In genomic region chr3:101544181-101544850, GRCh38 we compare ENCODE assay signal across 14 cellular contexts. TPM values are rescaled to one million over a fixed set of nuclear protein-coding genes. Genes with fewer than 3 reads are reported as not detected.
DNase-seq lines count a peak whose midpoint lies in the region; ATAC-seq and TF ChIP-seq lines count a peak whose summit lies in the region.
"Had no signal": no experiment of that assay in that cellular context is flagged by ENCODE, and none has a peak within 500 bp of the region (broad histone marks: within the 10 kb centered on the region; RNA-seq: fewer than 3 reads in every experiment).

No MANE protein-coding gene starts in this region.

- no peaks in the 10 kb centered on the region for H3K36me3 ChIP-seq in CD4-positive, alpha-beta memory T cell (ENCODE audit: insufficient read depth, low read length)

- peak; percentile 56 for ATAC-seq in effector memory CD8-positive, alpha-beta T cell (replicated peaks)
- ATAC-seq in GM19023 (IDR thresholded peaks at IDR 0.05; ENCODE audit: unreplicated experiment) = no peak

- H3K27me3 Mint-ChIP-seq in CD4-positive, alpha-beta memory T cell = no peaks in the 10 kb centered on the region
- H3K27me3 Mint-ChIP-seq in effector memory CD8-positive, alpha-beta T cell = peaks cover 0 to 7% of the 10 kb centered on the region in 2 donors

- peaks cover 29 to 48% (median 37%) of the 10 kb centered on the region in 4 donors for H3K4me1 Mint-ChIP-seq in CD4-positive, alpha-beta memory T cell
- H3K4me1 Mint-ChIP-seq in effector memory CD8-positive, alpha-beta T cell (ENCODE audit: low read depth in 2 of 2) = peaks cover 10 to 25% of the 10 kb centered on the region in 2 donors

- H3K27ac ChIP-seq in 22Rv1 (no peak overlapping the region), VCaP (no peak overlapping the region)
- no peak overlapping the region for H3K27ac ChIP-seq in CD4-positive, alpha-beta memory T cell (ENCODE audit: low read depth, low read length)
- H3K27ac ChIP-seq: coronary artery, SK-N-MC had no signal

- no peaks in the 10 kb centered on the region for H3K36me3 Mint-ChIP-seq in CD4-positive, alpha-beta memory T cell
- no peaks in the 10 kb centered on the region for H3K36me3 Mint-ChIP-seq in effector memory CD8-positive, alpha-beta T cell (ENCODE audit: insufficient read depth)

- peaks cover 0 to 4% (median 2%) of the 10 kb centered on the region in 8 donors for H3K9me3 Mint-ChIP-seq in CD4-positive, alpha-beta memory T cell
- no peaks in the 10 kb centered on the region for H3K9me3 Mint-ChIP-seq in effector memory CD8-positive, alpha-beta T cell

- POLR2A ChIA-PET in CD4-positive, alpha-beta memory T cell (lab: Charles Lee; ENCODE audit: partially characterized antibody) = interaction anchor here (0.6 to 5.4 kb wide), 9 partner anchors 14 to 797 kb away, joined by 3 to 49 read pairs (median 17); partner anchors contain the start of genes PCNP, SENP7 and TRMT10C

- peak; percentile 12; the same call in 1 of the 2 replicates for TF ChIP-seq CTCF in 22Rv1 (IDR thresholded peaks at IDR 0.05)
- TF ChIP-seq CTCF in VCaP (conservative IDR thresholded peaks at IDR 0.05) = peak; percentile 34; the same call in 1 of the 2 replicates

- H3K4me3 Mint-ChIP-seq in CD4-positive, alpha-beta memory T cell = peak overlapping the region in 7 of 8 donors; percentile 2 to 66 (median 23)
- no peak overlapping the region for H3K4me3 Mint-ChIP-seq in effector memory CD8-positive, alpha-beta T cell

- no peak overlapping the region for H3K4me3 ChIP-seq in CD4-positive, alpha-beta memory T cell (ENCODE audit: low read length in 2 of 2)
- H3K4me3 ChIP-seq: coronary artery, SK-N-MC had no signal

- CTCF ChIA-PET in CD4-positive, alpha-beta memory T cell (lab: Charles Lee; ENCODE audit: partially characterized antibody) = interaction anchor here (0.8 to 3.6 kb wide), 9 partner anchors 11 to 151 kb away, joined by 3 to 19 read pairs (median 5); partner anchors contain the start of genes PCNP and SENP7

- H3K27me3 ChIP-seq in CD4-positive, alpha-beta memory T cell (ENCODE audit: insufficient read depth, low read length) = no peaks in the 10 kb centered on the region

- H3K9me3 ChIP-seq in CD4-positive, alpha-beta memory T cell (ENCODE audit: control insufficient read depth in 1 of 2, low read length in 2 of 2) = no peaks in the 10 kb centered on the region

- peak in 2 of 5 donors; percentile 18 to 22 for DNase-seq in CD4-positive, alpha-beta memory T cell
- no peak for DNase-seq in effector memory CD8-positive, alpha-beta T cell
- DNase-seq in NCI-H2196 treated with DMSO at 0.1 percent for 48 hours (lab: John Stamatoyannopoulos, UW; ENCODE audit: unreplicated experiment) (no peak), HT-29 (ENCODE audit: low spot score) (no peak), EL (no peak)
- DNase-seq: activated gamma-delta T cell treated with Interleukin-2 at 50 U/mL for 16 hours, GDM1, mesendoderm, NCI-H2029 had no signal

- intact Hi-C loops in CD4-positive, alpha-beta memory T cell (cut with micrococcal nuclease) = loop anchor here (1.0 to 5.0 kb wide), 3 partner anchors 14 to 162 kb away; partner anchors contain the start of gene SENP7

- peak overlapping the region; percentile 48 to 94 (median 78) for H3K27ac Mint-ChIP-seq in CD4-positive, alpha-beta memory T cell
- H3K27ac Mint-ChIP-seq in effector memory CD8-positive, alpha-beta T cell = peak overlapping the region in 1 of 2 donors; percentile 91

- peaks cover 34% of the 10 kb centered on the region for H3K4me1 ChIP-seq in CD4-positive, alpha-beta memory T cell (ENCODE audit: insufficient read depth, low read length)

RNA-seq across cellular contexts. Expression of gene TRMT10C, which starts 17.4 kb away (rescaled TPM):
- 10 to 100 TPM; 23.3 to 24.8 TPM for total RNA-seq in CD4-positive, alpha-beta memory T cell
- polyA plus RNA-seq in CD4-positive, alpha-beta memory T cell = 10 to 100 TPM; 35.5 to 47.8 TPM
- total RNA-seq in HT-29 (2014; rRNA removed; shearing (Covaris generic)) = 24.5 and 28.1 TPM in 2 replicates

RNA-seq across cellular contexts. Expression of gene PCNP, which starts 29.7 kb away (rescaled TPM):
- 100 to 1,000 TPM; 172 to 189 TPM for total RNA-seq in CD4-positive, alpha-beta memory T cell
- polyA plus RNA-seq in CD4-positive, alpha-beta memory T cell = 100 to 1,000 TPM; 117 to 155 TPM
- total RNA-seq in HT-29 (2014; rRNA removed; shearing (Covaris generic)) = 30.6 and 31.8 TPM in 2 replicates

RNA-seq across cellular contexts. Expression of gene SENP7, which starts 31.3 kb away (rescaled TPM):
- 10 to 100 TPM; 69.7 to 69.8 TPM for total RNA-seq in CD4-positive, alpha-beta memory T cell
- 10 to 100 TPM in 1 of 2 donors, 1 to 10 TPM in 1; 9.7 to 11.8 TPM for polyA plus RNA-seq in CD4-positive, alpha-beta memory T cell
- total RNA-seq in HT-29 (2014; rRNA removed; shearing (Covaris generic)) = 0.65 and 2.2 TPM in 2 replicates

Comparison
In these comparisons a context has a peak if more than half of its experiments do, and no peak if none do; other contexts are left out.
1. H3K4me3 Mint-ChIP-seq: peak in CD4-positive, alpha-beta memory T cell (7 of 8); none in effector memory CD8-positive, alpha-beta T cell (0 of 2).
2. RNA of gene SENP7, which starts 31.3 kb away (total RNA-seq): 69.7 to 69.8 TPM in CD4-positive, alpha-beta memory T cell; 0.65 to 2.2 TPM in HT-29; every median in the first group is over 10 times any median in the second.